In genomic region chr21:35189077-35189863, GRCh38 we compare ENCODE assay signal across 9 cellular contexts.
DNase-seq lines count a peak whose midpoint lies in the region; ATAC-seq and TF ChIP-seq lines count a peak whose summit lies in the region.
"Had no signal": no experiment of that assay in that cellular context is flagged by ENCODE, and none has a peak within 500 bp of the region (broad histone marks: within the 10 kb centered on the region; RNA-seq: fewer than 3 reads in every experiment).

No MANE protein-coding gene starts in this region.

- H3K79me2 ChIP-seq in osteoblast (ENCODE audit: insufficient read depth, low read length): no peaks in the 10 kb centered on the region
- no peaks in the 10 kb centered on the region for H3K79me2 ChIP-seq in MM.1S (ENCODE audit: low read length)

- H3F3A ChIP-seq in MM.1S (ENCODE audit: insufficient read depth, low read length): no peaks in the 10 kb centered on the region

- H4K20me1 ChIP-seq in osteoblast (ENCODE audit: insufficient read depth, low read length): no peaks in the 10 kb centered on the region
- H4K20me1 ChIP-seq in MM.1S (ENCODE audit: insufficient read depth, low read length): no peaks in the 10 kb centered on the region

- no peaks in the 10 kb centered on the region for H3K9me2 ChIP-seq in MM.1S (replicated peaks; ENCODE audit: insufficient read depth, low read length)

- H3K27me3 ChIP-seq in RWPE2 (ENCODE audit: insufficient read depth, poor library complexity, severe bottlenecking): no peaks in the 10 kb centered on the region
- H3K27me3 ChIP-seq in rectal smooth muscle tissue (ENCODE audit: control insufficient read depth, insufficient read depth, low read length): no peaks in the 10 kb centered on the region
- no peaks in the 10 kb centered on the region for H3K27me3 ChIP-seq in osteoblast (ENCODE audit: insufficient read depth, low read length)
- no peaks in the 10 kb centered on the region for H3K27me3 ChIP-seq in MM.1S (replicated peaks; ENCODE audit: insufficient read depth, low read length)

- H2AFZ ChIP-seq in osteoblast (ENCODE audit: low read length) (no peak overlapping the region), MM.1S (ENCODE audit: low read length) (no peak overlapping the region)

- ATAC-seq in GM18519 (IDR thresholded peaks at IDR 0.05; ENCODE audit: low FRiP score, unreplicated experiment) (peak; percentile 86), HG02588 (IDR thresholded peaks at IDR 0.05; ENCODE audit: unreplicated experiment) (peak; percentile 88), RWPE2 (ENCODE audit: low read depth) (no peak)
- ATAC-seq: activated T-cell treated with anti-CD3 and anti-CD28 coated beads, Interleukin-2, amount 50 U/mL, for 4 hours had no signal

- H3K4me1 ChIP-seq in RWPE2 (ENCODE audit: insufficient read depth, poor library complexity, severe bottlenecking) (peaks cover 12% of the 10 kb centered on the region), rectal smooth muscle tissue (ENCODE audit: control insufficient read depth, insufficient read depth, low read length) (peaks cover 9% of the 10 kb centered on the region), osteoblast (ENCODE audit: insufficient read depth, low read length) (peaks cover 5% of the 10 kb centered on the region), MM.1S (ENCODE audit: low read length) (no peaks in the 10 kb centered on the region)

- DNase-seq in RWPE2 (ENCODE audit: low spot score): no peak
- no peak for DNase-seq in osteoblast (ENCODE audit: insufficient read length, low spot score, missing footprints)
- no peak for DNase-seq in MM.1S
- no peak for DNase-seq in NCI-H774 (lab: John Stamatoyannopoulos, UW)
- DNase-seq in DMS114 treated with DMSO at 0.1 percent for 48 hours (lab: John Stamatoyannopoulos, UW; ENCODE audit: unreplicated experiment): no peak
- DNase-seq: activated T-cell treated with anti-CD3 and anti-CD28 coated beads, Interleukin-2, amount 50 U/mL, for 4 hours had no signal

- H3K9me3 ChIP-seq in RWPE2 (ENCODE audit: severe bottlenecking) (no peaks in the 10 kb centered on the region), osteoblast (ENCODE audit: low read depth, low read length) (no peaks in the 10 kb centered on the region), MM.1S (replicated peaks; ENCODE audit: insufficient read depth, low read length) (no peaks in the 10 kb centered on the region)

- no peak overlapping the region for H3K9ac ChIP-seq in rectal smooth muscle tissue (ENCODE audit: low read length)
- H3K9ac ChIP-seq in MM.1S (ENCODE audit: low read length): no peak overlapping the region

- H3K4me2 ChIP-seq in osteoblast (ENCODE audit: insufficient read depth, low read length) (no peak overlapping the region), MM.1S (ENCODE audit: low read depth, low read length) (no peak overlapping the region)

- H3K27ac ChIP-seq in RWPE2 (ENCODE audit: poor library complexity, severe bottlenecking) (peak overlapping the region; percentile 41), rectal smooth muscle tissue (ENCODE audit: low read depth, low read length) (peak overlapping the region; percentile 30), osteoblast (ENCODE audit: low read depth, low read length) (no peak overlapping the region), MM.1S (ENCODE audit: low read length) (no peak overlapping the region)

- TF ChIP-seq CTCF in RWPE2 (IDR thresholded peaks at IDR 0.05; ENCODE audit: poor library complexity, severe bottlenecking) (no peak), osteoblast (IDR thresholded peaks at IDR 0.05; ENCODE audit: extremely low read depth, low read depth, low read length) (no peak), MM.1S (IDR thresholded peaks at IDR 0.05; ENCODE audit: low read length) (no peak)

- H3K36me3 ChIP-seq in RWPE2 (ENCODE audit: low read depth) (no peaks in the 10 kb centered on the region), rectal smooth muscle tissue (ENCODE audit: control insufficient read depth, insufficient read depth, low read length) (no peaks in the 10 kb centered on the region), osteoblast (ENCODE audit: insufficient read depth, low read length) (no peaks in the 10 kb centered on the region), MM.1S (replicated peaks; ENCODE audit: insufficient read depth, low read length) (no peaks in the 10 kb centered on the region)

- H3K4me3 ChIP-seq in RWPE2 (ENCODE audit: severe bottlenecking) (no peak overlapping the region), rectal smooth muscle tissue (ENCODE audit: low read length) (no peak overlapping the region), osteoblast (ENCODE audit: insufficient read depth, low read length) (no peak overlapping the region), MM.1S (ENCODE audit: low read length) (no peak overlapping the region)

Comparison
In these comparisons a context has a peak if more than half of its experiments do, and no peak if none do; other contexts are left out.
1. H3K27ac ChIP-seq: peak in RWPE2 (single experiment) and rectal smooth muscle tissue (single experiment); none in osteoblast (single experiment) and MM.1S (single experiment).